Comparison of ENCODE assay signal across 8 cellular contexts in the genomic region with DNA sequence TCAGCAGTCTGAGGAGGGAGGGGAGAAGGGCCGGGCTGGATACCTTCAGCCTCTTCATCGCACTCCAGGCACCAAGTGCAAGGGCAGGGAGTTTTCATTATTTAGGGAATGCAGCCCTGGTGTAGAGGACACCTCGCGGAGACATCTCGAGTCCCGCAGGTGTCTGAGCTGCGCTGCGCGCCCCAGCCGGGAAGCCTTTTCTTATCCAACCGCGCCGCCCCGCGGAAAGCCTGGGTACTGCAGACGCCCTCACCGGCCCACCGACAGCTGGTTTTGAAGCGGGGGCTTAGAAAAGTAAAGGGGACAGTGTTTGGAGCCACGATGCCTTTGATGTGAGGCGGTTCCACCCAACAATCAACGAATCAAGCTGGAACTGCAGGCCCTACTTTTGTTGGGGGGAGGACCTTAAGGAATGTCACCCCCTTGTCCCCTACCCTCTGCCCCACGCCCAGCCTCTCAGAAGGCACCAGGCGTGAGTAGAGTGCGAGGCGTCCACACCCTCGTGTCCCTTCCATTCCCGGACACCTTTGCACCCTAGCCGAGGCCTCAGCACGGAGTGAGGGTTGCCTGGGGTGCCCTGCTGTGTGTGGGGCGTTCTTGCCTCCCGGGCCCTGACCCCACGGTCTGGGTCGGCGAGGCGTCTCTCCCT. TPM values are rescaled to one million over a fixed set of nuclear protein-coding genes. Genes with fewer than 3 reads are reported as not detected.
DNase-seq lines count a peak whose midpoint lies in the region; ATAC-seq and TF ChIP-seq lines count a peak whose summit lies in the region.

No MANE protein-coding gene starts in this region.

- TF ChIP-seq CTCF in DND-41 (IDR thresholded peaks at IDR 0.05; ENCODE audit: borderline replicate concordance, extremely low read depth, low read length, poor library complexity, severe bottlenecking) = peak; percentile 80
- peak; percentile 97 for TF ChIP-seq CTCF in PC-9 (conservative IDR thresholded peaks at IDR 0.05)
- TF ChIP-seq CTCF in foreskin fibroblast (IDR thresholded peaks at IDR 0.05; ENCODE audit: low read depth, low read length) = peak; percentile 97
- peak; percentile 91 for TF ChIP-seq CTCF in neutrophil (IDR thresholded peaks at IDR 0.05)
- peak; percentile 90 to 96 for TF ChIP-seq CTCF in suprapubic skin (IDR thresholded peaks at IDR 0.05)

- H3K4me3 ChIP-seq in DND-41 (ENCODE audit: low read depth in 1 of 2, low read length in 2 of 2) (no peak overlapping the region), PC-9 (no peak overlapping the region), foreskin fibroblast (ENCODE audit: low read depth in 1 of 2, low read length in 2 of 2) (peak overlapping the region in 1 of 2 donors; percentile 36), neutrophil (ENCODE audit: low read depth in 1 of 2, low read length in 1 of 2) (peak overlapping the region; percentile 35 to 57), suprapubic skin (peak overlapping the region; percentile 42)

- TF ChIP-seq POLR2A in suprapubic skin (IDR thresholded peaks at IDR 0.05) = no peak

- POLR2A ChIA-PET in PC-9 (lab: Charles Lee; ENCODE audit: unreplicated experiment) = no interaction called here

- no peaks in the 10 kb centered on the region for H3F3A ChIP-seq in PC-9 (ENCODE audit: insufficient read depth, low read depth)

- H3K4me2 ChIP-seq in DND-41 (ENCODE audit: insufficient read depth, low read length) = no peak overlapping the region
- no peak overlapping the region for H3K4me2 ChIP-seq in PC-9

- TF ChIP-seq EP300 in suprapubic skin (IDR thresholded peaks at IDR 0.05) = no peak

- WGBS in suprapubic skin = 2% methylated on average over 29 of the region's 36 CpGs

- no peak overlapping the region for H3K9ac ChIP-seq in DND-41 (ENCODE audit: low read depth, low read length)

- no peaks in the 10 kb centered on the region for H3K36me3 ChIP-seq in DND-41 (ENCODE audit: insufficient read depth, low read length)
- no peaks in the 10 kb centered on the region for H3K36me3 ChIP-seq in PC-9 (ENCODE audit: low read depth)
- no peaks in the 10 kb centered on the region for H3K36me3 ChIP-seq in neutrophil
- no peaks in the 10 kb centered on the region for H3K36me3 ChIP-seq in suprapubic skin

- H3K27ac ChIP-seq in DND-41 (ENCODE audit: low read length) (no peak overlapping the region), PC-9 (no peak overlapping the region), neutrophil (no peak overlapping the region), suprapubic skin (no peak overlapping the region)

- H4K20me1 ChIP-seq in DND-41 (ENCODE audit: insufficient read depth, low read length) = peaks cover 3% of the 10 kb centered on the region; the same call in 1 of the 2 replicates
- H4K20me1 ChIP-seq in PC-9 (ENCODE audit: insufficient read depth) = no peaks in the 10 kb centered on the region

- H3K9me2 ChIP-seq in PC-9 (ENCODE audit: insufficient read depth) = no peaks in the 10 kb centered on the region

- intact Hi-C loops in PC-9 (cut with micrococcal nuclease; ENCODE audit: unreplicated experiment) = loop anchor here (1.0 to 10.0 kb wide), 4 partner anchors 269 to 670 kb away; no protein-coding TSS in a partner anchor

- no TSS peak for BruUV-seq in PC-9 (replicated peaks; lab: Mats Ljungman, UMichigan)

- H2AFZ ChIP-seq in DND-41 (ENCODE audit: low read depth, low read length) (no peak overlapping the region), PC-9 (no peak overlapping the region)

- H3K9me3 ChIP-seq in DND-41 (ENCODE audit: insufficient read depth, low read length, severe bottlenecking) (no peaks in the 10 kb centered on the region), PC-9 (ENCODE audit: insufficient read depth, low read depth) (no peaks in the 10 kb centered on the region), neutrophil (no peaks in the 10 kb centered on the region), suprapubic skin (no peaks in the 10 kb centered on the region)

- no peaks in the 10 kb centered on the region for H3K27me3 ChIP-seq in DND-41 (ENCODE audit: insufficient read depth, low read length, poor library complexity)
- peaks cover 11% of the 10 kb centered on the region; the same call in 1 of the 2 replicates for H3K27me3 ChIP-seq in PC-9 (ENCODE audit: insufficient read depth, low read depth)
- H3K27me3 ChIP-seq in neutrophil = peaks cover 100% of the 10 kb centered on the region
- H3K27me3 ChIP-seq in suprapubic skin = peaks cover 86% of the 10 kb centered on the region

- CTCF ChIA-PET in PC-9 (lab: Charles Lee) = interaction anchor here (0.5 to 1.5 kb wide), 3 partner anchors 270 to 1604 kb away, joined by 3 to 5 read pairs (median 4); no protein-coding TSS in a partner anchor

- H3K79me2 ChIP-seq in DND-41 (ENCODE audit: insufficient read depth, low read length) (no peaks in the 10 kb centered on the region), PC-9 (ENCODE audit: low read depth) (no peaks in the 10 kb centered on the region)

- H3K4me1 ChIP-seq in DND-41 (ENCODE audit: insufficient read depth, low read length) (no peaks in the 10 kb centered on the region), PC-9 (replicated peaks; ENCODE audit: insufficient read depth) (no peaks in the 10 kb centered on the region), neutrophil (ENCODE audit: control insufficient read depth in 1 of 2, insufficient read depth in 1 of 2, low read depth in 1 of 2, low read length in 1 of 2) (peaks cover 18 to 33% of the 10 kb centered on the region in 2 experiments), suprapubic skin (peaks cover 33% of the 10 kb centered on the region)

- DNase-seq in DND-41 = peak; percentile 62
- peak in 1 of 2 experiments; percentile 54 for DNase-seq in PC-9
- peak; percentile 65 for DNase-seq in activated T-helper 9 cell treated with anti-CD3 and anti-CD28 coated beads, Interleukin-2, amount 50 U/mL, for 16 hours (ENCODE audit: low read depth)
- peak in 1 of 2 donors; percentile 71 for DNase-seq in foreskin fibroblast
- peak in 1 of 2 donors; percentile 84 for DNase-seq in suprapubic skin (ENCODE audit: low spot score in 2 of 2)
- DNase-seq in RKO (ENCODE audit: low spot score) = no peak

- ATAC-seq in DND-41 (ENCODE audit: insufficient read depth, low read depth) (peak; percentile 69), HG03432 (IDR thresholded peaks at IDR 0.05; ENCODE audit: unreplicated experiment) (peak; percentile 45)

RNA-seq across cellular contexts. Expression of gene NKX2-2, which starts 8.6 kb away (rescaled TPM):
- total RNA-seq in PC-9 (2021) (not detected in 2 replicates), suprapubic skin (not detected)

Comparison
In these comparisons a context has a peak if more than half of its experiments do, and no peak if none do; other contexts are left out.
1. H3K4me3 ChIP-seq: peak in neutrophil (2 of 2) and suprapubic skin (single experiment); none in DND-41 (0 of 2) and PC-9 (single experiment).
2. Peak in every context shown above with its lines, with median percentiles within 50 percentile points of each other: CTCF ChIP-seq.